8 cellular contexts compared by ENCODE assay signal in genomic region chr9:75265525-75265972, GRCh38.
A peak's percentile ranks its signal among the peaks of the same experiment; 100 is the strongest.
DNase-seq lines count a peak whose midpoint lies in the region; ATAC-seq, FAIRE-seq and TF ChIP-seq lines count a peak whose summit lies in the region.

No MANE protein-coding gene starts in this region.

- H3K4me1 ChIP-seq in CD8-positive, alpha-beta T cell (ENCODE audit: insufficient read depth, low read length): no peaks in the 10 kb centered on the region
- no peaks in the 10 kb centered on the region for H3K4me1 ChIP-seq in NT2/D1 (ENCODE audit: insufficient read depth, insufficient read length)

- peak; percentile 77 for FAIRE-seq in frontal cortex (lab: Jason Lieb, UNC)

- peak; percentile 58 for ATAC-seq in CD8-positive, alpha-beta T cell
- peak; percentile 87 for ATAC-seq in GM18907 (IDR thresholded peaks at IDR 0.05; ENCODE audit: unreplicated experiment)
- peak; percentile 68 for ATAC-seq in HG03280 (IDR thresholded peaks at IDR 0.05; ENCODE audit: unreplicated experiment)
- ATAC-seq in activated T-cell treated with anti-CD3 and anti-CD28 coated beads, Interleukin-2, amount 50 U/mL, for 72 hours (replicated peaks in 1 of 2): peak; percentile 56 to 58
- ATAC-seq in GM21526 (IDR thresholded peaks at IDR 0.05; ENCODE audit: low FRiP score, unreplicated experiment): no peak

- DNase-seq in CD8-positive, alpha-beta T cell: peak in 5 of 7 experiments; percentile 19 to 50 (median 26)
- DNase-seq in NT2/D1 (ENCODE audit: low read depth, low spot score) (peak; percentile 27), frontal cortex (ENCODE audit: low spot score in 2 of 2) (peak; percentile 12 to 33), pons (ENCODE audit: low spot score) (peak; percentile 59)
- peak; percentile 36 to 56 for DNase-seq in activated T-cell treated with anti-CD3 and anti-CD28 coated beads, Interleukin-2, amount 50 U/mL, for 72 hours

- peak; percentile 96 for TF ChIP-seq CTCF in CD8-positive, alpha-beta T cell (IDR thresholded peaks at IDR 0.05)

- H3K9me3 ChIP-seq in CD8-positive, alpha-beta T cell (ENCODE audit: low read length): no peaks in the 10 kb centered on the region
- 0 out of 2 replicates have a peak, but pooled peaks cover 4% of the 10 kb centered on the region for H3K9me3 ChIP-seq in NT2/D1 (ENCODE audit: insufficient read depth, low read length)

- no peak overlapping the region for H3K4me3 Mint-ChIP-seq in CD8-positive, alpha-beta T cell
- no peak overlapping the region for H3K4me3 Mint-ChIP-seq in activated T-cell treated with anti-CD3 and anti-CD28 coated beads, Interleukin-2, amount 50 U/mL, for 72 hours

- H3K27ac Mint-ChIP-seq in CD8-positive, alpha-beta T cell: no peak overlapping the region
- H3K27ac Mint-ChIP-seq in activated T-cell treated with anti-CD3 and anti-CD28 coated beads, Interleukin-2, amount 50 U/mL, for 72 hours: no peak overlapping the region

- intact Hi-C loops in CD8-positive, alpha-beta T cell (cut with DNase I, micrococcal nuclease): loop anchor here (2.0 to 10.0 kb wide), 3 partner anchors 599 to 1439 kb away; no protein-coding TSS in a partner anchor

- no peak overlapping the region for H3K27ac ChIP-seq in CD8-positive, alpha-beta T cell (ENCODE audit: low read depth, low read length)

- H3K36me3 Mint-ChIP-seq in CD8-positive, alpha-beta T cell: no peaks in the 10 kb centered on the region
- H3K36me3 Mint-ChIP-seq in activated T-cell treated with anti-CD3 and anti-CD28 coated beads, Interleukin-2, amount 50 U/mL, for 72 hours (ENCODE audit: insufficient read depth in 2 of 2): peaks cover 0 to 1% of the 10 kb centered on the region in 2 donors

- H3K9ac ChIP-seq in NT2/D1 (ENCODE audit: insufficient read length, low read depth): no peak overlapping the region

- H3K9me3 Mint-ChIP-seq in CD8-positive, alpha-beta T cell: no peaks in the 10 kb centered on the region
- H3K9me3 Mint-ChIP-seq in activated T-cell treated with anti-CD3 and anti-CD28 coated beads, Interleukin-2, amount 50 U/mL, for 72 hours: peaks cover 0 to 1% of the 10 kb centered on the region in 2 donors

- POLR2A ChIA-PET in CD8-positive, alpha-beta T cell (lab: Charles Lee): no interaction called here

- no peak overlapping the region for H3K4me3 ChIP-seq in CD8-positive, alpha-beta T cell (ENCODE audit: low read depth, low read length)
- H3K4me3 ChIP-seq in NT2/D1 (ENCODE audit: insufficient read length, low read depth): no peak overlapping the region

- H3K27me3 Mint-ChIP-seq in CD8-positive, alpha-beta T cell (ENCODE audit: low read depth): no peaks in the 10 kb centered on the region
- H3K27me3 Mint-ChIP-seq in activated T-cell treated with anti-CD3 and anti-CD28 coated beads, Interleukin-2, amount 50 U/mL, for 72 hours (ENCODE audit: low read depth): no peaks in the 10 kb centered on the region

- H3K4me1 Mint-ChIP-seq in CD8-positive, alpha-beta T cell (ENCODE audit: low read depth): no peaks in the 10 kb centered on the region
- H3K4me1 Mint-ChIP-seq in activated T-cell treated with anti-CD3 and anti-CD28 coated beads, Interleukin-2, amount 50 U/mL, for 72 hours (ENCODE audit: low read depth): no peaks in the 10 kb centered on the region

- no peaks in the 10 kb centered on the region for H3K36me3 ChIP-seq in CD8-positive, alpha-beta T cell (ENCODE audit: insufficient read depth, low read length)
- H3K36me3 ChIP-seq in NT2/D1 (ENCODE audit: insufficient read depth, insufficient read length, low read length): no peaks in the 10 kb centered on the region

- CTCF ChIA-PET in CD8-positive, alpha-beta T cell (lab: Charles Lee): interaction anchor here (0.6 to 2.8 kb wide), 13 partner anchors 9 to 1042 kb away, joined by 3 to 25 read pairs (median 3); no protein-coding TSS in a partner anchor

- H3K27me3 ChIP-seq in CD8-positive, alpha-beta T cell (ENCODE audit: insufficient read depth, low read length): no peaks in the 10 kb centered on the region
- no peaks in the 10 kb centered on the region for H3K27me3 ChIP-seq in NT2/D1 (ENCODE audit: insufficient read depth, insufficient read length)
